Comparison of ENCODE assay signal across 36 cellular contexts in the genomic region with DNA sequence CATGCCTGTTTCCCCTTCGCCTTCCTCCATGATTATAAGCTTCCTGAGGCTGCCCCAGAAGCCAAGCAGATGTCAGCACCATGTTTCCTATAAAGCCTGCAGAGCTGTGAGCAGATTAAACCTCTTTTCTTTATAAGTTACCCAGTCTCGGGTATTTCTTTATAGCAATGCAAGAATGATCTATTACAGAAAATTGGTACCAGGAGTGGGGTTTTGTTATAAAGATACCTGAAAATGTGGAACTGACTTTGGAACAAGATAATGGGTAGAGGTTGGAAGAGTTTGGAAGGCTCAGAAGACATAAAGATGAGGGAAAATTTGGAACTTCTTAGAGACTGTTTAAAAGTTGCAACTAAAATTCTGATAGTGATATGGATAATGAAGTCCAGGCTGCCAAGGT. TPM values are rescaled to one million over a fixed set of nuclear protein-coding genes. Genes with fewer than 3 reads are reported as not detected.
DNase-seq lines count a peak whose midpoint lies in the region; ATAC-seq, FAIRE-seq and TF ChIP-seq lines count a peak whose summit lies in the region.
"Had no signal": no experiment of that assay in that cellular context is flagged by ENCODE, and none has a peak within 500 bp of the region (broad histone marks: within the 10 kb centered on the region; RNA-seq: fewer than 3 reads in every experiment).

No MANE protein-coding gene starts in this region.

- no peaks in the 10 kb centered on the region for H3K9me3 ChIP-seq in HEK293 (ENCODE audit: control insufficient read depth, insufficient read depth, low read depth, low read length)
- H3K9me3 ChIP-seq in K562 (replicated peaks; ENCODE audit: control insufficient read depth, insufficient read depth, low read depth, low read length), result peaks cover 2% of the 10 kb centered on the region
- peaks cover 36% of the 10 kb centered on the region for H3K9me3 ChIP-seq in endodermal cell (ENCODE audit: control insufficient read depth, low read length)
- H3K9me3 ChIP-seq: BE2C had no signal

- H3K27ac ChIP-seq in HEK293 (ENCODE audit: extremely low read depth, low read depth, low read length) (no peak overlapping the region), K562 (ENCODE audit: extremely low read depth, low read depth, low read length) (no peak overlapping the region), endodermal cell (ENCODE audit: low read depth, low read length) (no peak overlapping the region)
- H3K27ac ChIP-seq: 22Rv1; A549; BLaER1; BLaER1 treated with 17β-estradiol and CSF1 and Interleukin-3, amounts not matched to agents 10 nM and 100 nM; C4-2B had no signal

- H3K4me3 ChIP-seq in HEK293 (ENCODE audit: low read depth, low read length), result no peak overlapping the region
- H3K4me3 ChIP-seq in K562, result no peak overlapping the region
- peak overlapping the region; percentile 7 for H3K4me3 ChIP-seq in endodermal cell (ENCODE audit: low read length)
- H3K4me3 ChIP-seq: A549, BLaER1 had no signal

- H3K9me3 Mint-ChIP-seq in endodermal cell, result peaks cover 36% of the 10 kb centered on the region
- H3K9me3 Mint-ChIP-seq in endothelial cell (ENCODE audit: unreplicated experiment), result peaks cover 17% of the 10 kb centered on the region
- peaks cover 16 to 19% (median 17%) of the 10 kb centered on the region in 7 donors for H3K9me3 Mint-ChIP-seq in CD14-positive monocyte
- H3K9me3 Mint-ChIP-seq in activated CD4-positive, alpha-beta T cell treated with anti-CD3 and anti-CD28 coated beads for 36 hours (ENCODE audit: low read depth), result peaks cover 10% of the 10 kb centered on the region

- no peak overlapping the region for H2AFZ ChIP-seq in K562 (ENCODE audit: low read depth, low read length)

- no peak overlapping the region for H3K4me2 ChIP-seq in K562 (ENCODE audit: insufficient read depth, low read length)
- H3K4me2 ChIP-seq: A549; BLaER1; BLaER1 treated with 17β-estradiol and CSF1 and Interleukin-3, amounts not matched to agents 10 nM and 100 nM had no signal

- H3K9ac ChIP-seq in K562 (ENCODE audit: insufficient read depth in 1 of 2, low read depth in 2 of 2, low read length in 2 of 2) (no peak overlapping the region), endodermal cell (ENCODE audit: extremely low read depth, low read length, poor library complexity, severe bottlenecking) (no peak overlapping the region)
- H3K9ac ChIP-seq: BLaER1; BLaER1 treated with 17β-estradiol and CSF1 and Interleukin-3, amounts not matched to agents 10 nM and 100 nM had no signal

- no peak for FAIRE-seq in K562 (lab: Jason Lieb, UNC)
- FAIRE-seq: A204.1, A549, D721Med had no signal

- H3K4me1 Mint-ChIP-seq in endodermal cell (peaks cover 6% of the 10 kb centered on the region), endothelial cell (ENCODE audit: unreplicated experiment) (peaks cover 6% of the 10 kb centered on the region), CD14-positive monocyte (peaks cover 21% of the 10 kb centered on the region)
- peaks cover 6% of the 10 kb centered on the region for H3K4me1 Mint-ChIP-seq in activated CD4-positive, alpha-beta T cell treated with anti-CD3 and anti-CD28 coated beads for 36 hours

- 47% methylated on average over 2 of the region's 2 CpGs for whole genome bisulfite sequencing in K562 (ENCODE audit: insufficient coverage, low coverage, missing lambda C conversion rate)
- 50 to 84% methylated on average over 1 to 2 of the region's 2 CpGs for WGBS in endodermal cell (ENCODE audit: insufficient coverage in 1 of 2, insufficient read length in 1 of 2), 2 experiments

- no TSS peak for BruUV-seq in K562 (replicated peaks; lab: Mats Ljungman, UMichigan)

- peaks cover 5% of the 10 kb centered on the region for H3K27me3 Mint-ChIP-seq in endodermal cell (ENCODE audit: insufficient read depth)
- peaks cover 4% of the 10 kb centered on the region for H3K27me3 Mint-ChIP-seq in endothelial cell (ENCODE audit: unreplicated experiment)
- H3K27me3 Mint-ChIP-seq in CD14-positive monocyte (ENCODE audit: low read depth in 3 of 3), result peaks cover 2 to 10% (median 5%) of the 10 kb centered on the region in 3 donors
- H3K27me3 Mint-ChIP-seq in activated CD4-positive, alpha-beta T cell treated with anti-CD3 and anti-CD28 coated beads for 36 hours, result no peaks in the 10 kb centered on the region
- H3K27me3 Mint-ChIP-seq: CD4-positive, alpha-beta memory T cell; CD4-positive, alpha-beta T cell; CD4-positive, CD25-positive, alpha-beta regulatory T cell had no signal

- H3K4me3 Mint-ChIP-seq in endodermal cell (no peak overlapping the region), endothelial cell (ENCODE audit: unreplicated experiment) (peak overlapping the region; percentile 60), CD14-positive monocyte (no peak overlapping the region)
- H3K4me3 Mint-ChIP-seq in activated CD4-positive, alpha-beta T cell treated with anti-CD3 and anti-CD28 coated beads for 36 hours, result no peak overlapping the region
- H3K4me3 Mint-ChIP-seq: B cell; CD4-positive, alpha-beta memory T cell; CD4-positive, alpha-beta T cell; CD4-positive, CD25-positive, alpha-beta regulatory T cell; CD8-positive, alpha-beta memory T cell; CD8-positive, alpha-beta T cell had no signal

- ATAC-seq in K562, result no peak
- no peak for ATAC-seq in activated CD4-positive, alpha-beta T cell treated with anti-CD3 and anti-CD28 coated beads for 36 hours
- ATAC-seq: A549; CD8-positive, alpha-beta T cell had no signal

- no peak for TF ChIP-seq RAD21 in K562 (CRISPR knock-in tag; conservative IDR thresholded peaks at IDR 0.05 in 1 of 2, IDR thresholded peaks at IDR 0.05 in 1 of 2)

- H3K27me3 ChIP-seq in K562 (ENCODE audit: control insufficient read depth in 2 of 2, insufficient read depth in 2 of 2, low read length in 2 of 2) (no peaks in the 10 kb centered on the region), endodermal cell (ENCODE audit: control insufficient read depth, insufficient read depth, low read length, poor library complexity, severe bottlenecking) (no peaks in the 10 kb centered on the region)
- H3K27me3 ChIP-seq: BE2C; BLaER1; BLaER1 treated with 17β-estradiol and CSF1 and Interleukin-3, amounts not matched to agents 10 nM and 100 nM had no signal

- TF ChIP-seq CTCF in HEK293 (tag by site-specific recombination; IDR thresholded peaks at IDR 0.05) (no peak), K562 (IDR thresholded peaks at IDR 0.05 in 2 of 3, conservative IDR thresholded peaks at IDR 0.05 in 1 of 3; ENCODE audit: insufficient read depth in 2 of 3, low read depth in 1 of 3, low read length in 3 of 3) (no peak), endodermal cell (conservative IDR thresholded peaks at IDR 0.05) (no peak), endothelial cell (IDR thresholded peaks at IDR 0.05; ENCODE audit: unreplicated experiment) (no peak), CD14-positive monocyte (IDR thresholded peaks at IDR 0.05) (no peak)

- H3K36me3 Mint-ChIP-seq in endodermal cell (ENCODE audit: low read depth) (peaks cover 5% of the 10 kb centered on the region), endothelial cell (ENCODE audit: low read depth, unreplicated experiment) (peaks cover 28% of the 10 kb centered on the region), CD14-positive monocyte (peaks cover 3 to 6% of the 10 kb centered on the region in 2 donors)
- H3K36me3 Mint-ChIP-seq in activated CD4-positive, alpha-beta T cell treated with anti-CD3 and anti-CD28 coated beads for 36 hours (ENCODE audit: low read depth), result peaks cover 13% of the 10 kb centered on the region

- POLR2A ChIA-PET in HEK293 (lab: Yijun Ruan, JAX) (no interaction called here), K562 (lab: Yijun Ruan, JAX) (no interaction called here)
- POLR2A ChIA-PET in activated CD4-positive, alpha-beta T cell treated with anti-CD3 and anti-CD28 coated beads for 36 hours (lab: Charles Lee), result no interaction called here

- H3K27ac Mint-ChIP-seq in endodermal cell (no peak overlapping the region), endothelial cell (ENCODE audit: unreplicated experiment) (no peak overlapping the region), CD14-positive monocyte (no peak overlapping the region)
- H3K27ac Mint-ChIP-seq in activated CD4-positive, alpha-beta T cell treated with anti-CD3 and anti-CD28 coated beads for 36 hours, result no peak overlapping the region
- H3K27ac Mint-ChIP-seq: B cell; CD4-positive, alpha-beta memory T cell; CD4-positive, alpha-beta T cell; CD4-positive, CD25-positive, alpha-beta regulatory T cell; CD8-positive, alpha-beta T cell had no signal

- CTCF ChIA-PET in HEK293 (lab: Yijun Ruan, JAX) (interaction anchor here (0.6 to 2.4 kb wide), 4 partner anchors 12 to 610 kb away, joined by 3 to 5 read pairs (median 3); no protein-coding TSS in a partner anchor), K562 (lab: Yijun Ruan, JAX; ENCODE audit: low intra/inter-chr PET ratio) (no interaction called here)
- CTCF ChIA-PET in activated CD4-positive, alpha-beta T cell treated with anti-CD3 and anti-CD28 coated beads for 36 hours (lab: Charles Lee), result interaction anchor here (0.6 to 1.5 kb wide), 5 partner anchors 11 to 1773 kb away, joined by 3 to 4 read pairs (median 3); no protein-coding TSS in a partner anchor

- DNase-seq in K562 (ENCODE audit: extremely low read depth in 1 of 4, low spot score in 3 of 4) (no peak), endodermal cell (no peak), endothelial cell (ENCODE audit: low spot score) (no peak), CD14-positive monocyte (ENCODE audit: low spot score) (no peak), kidney glomerular epithelial cell (lab: John Stamatoyannopoulos, UW) (no peak), GM19240 (ENCODE audit: insufficient read length, low spot score) (no peak)
- DNase-seq in activated CD4-positive, alpha-beta T cell treated with anti-CD3 and anti-CD28 coated beads for 36 hours, result no peak
- DNase-seq: 8988T; ACHN; AML-193; BE2C; C1 segment of cervical spinal cord; Caco-2; Calu3; CD4-positive, alpha-beta memory T cell; CD4-positive, alpha-beta T cell; CD4-positive, CD25-positive, alpha-beta regulatory T cell; CD8-positive, alpha-beta memory T cell; CD8-positive, alpha-beta T cell; COR-L47; DMS 273 treated with DMSO at 0.1 percent for 48 hours; DMS153; DMS53; DMS79; DMS79 treated with DMSO at 0.1 percent for 48 hours; DND-41; EL had no signal

- in situ Hi-C loops in K562 (cut with MboI), result loop anchor here (25.0 kb wide), 1 partner anchor 935 kb away; no protein-coding TSS in a partner anchor

- no peaks in the 10 kb centered on the region for H3K36me3 ChIP-seq in HEK293 (ENCODE audit: control insufficient read depth in 2 of 2, insufficient read depth in 1 of 2, low read length in 2 of 2)
- no peaks in the 10 kb centered on the region for H3K36me3 ChIP-seq in K562 (ENCODE audit: control insufficient read depth, insufficient read depth, low read length)
- H3K36me3 ChIP-seq in endodermal cell (ENCODE audit: control insufficient read depth, insufficient read depth, low read length), result no peaks in the 10 kb centered on the region
- H3K36me3 ChIP-seq: BE2C had no signal

- no peak for TF ChIP-seq POLR2A in K562 (conservative IDR thresholded peaks at IDR 0.05)

- TF ChIP-seq EP300 in K562 (IDR thresholded peaks at IDR 0.05; ENCODE audit: low read length), result no peak

- H3K4me1 ChIP-seq in HEK293 (ENCODE audit: control insufficient read depth, insufficient read depth, low read length) (no peaks in the 10 kb centered on the region; the same call in 1 of the 2 replicates), K562 (replicated peaks in 1 of 2; ENCODE audit: control insufficient read depth in 2 of 2, insufficient read depth in 2 of 2, low read length in 2 of 2) (peaks cover 3 to 5% of the 10 kb centered on the region in 2 experiments; a peak in 3 of 5 replicates), endodermal cell (ENCODE audit: control insufficient read depth, insufficient read depth, low read length) (peaks cover 3% of the 10 kb centered on the region)
- H3K4me1 ChIP-seq: BE2C had no signal

- 0 out of 3 replicates have a peak, but pooled peaks cover under 1% of the 10 kb centered on the region for H3K79me2 ChIP-seq in K562 (ENCODE audit: control insufficient read depth, insufficient read depth, low read length)

- intact Hi-C loops in K562 (cut with micrococcal nuclease), result no loop called here
- intact Hi-C loops in CD14-positive monocyte (cut with micrococcal nuclease), result no loop called here
- intact Hi-C loops in activated CD4-positive, alpha-beta T cell treated with anti-CD3 and anti-CD28 coated beads for 36 hours (cut with DNase I, micrococcal nuclease), result loop anchor here in 1 of 2 experiments (10.0 kb wide), 1 partner anchor 793 kb away; the partner anchor contains the start of gene HACD1

- H4K20me1 ChIP-seq in K562 (replicated peaks; ENCODE audit: control insufficient read depth, insufficient read depth, low read length), result no peaks in the 10 kb centered on the region
- H4K20me1 ChIP-seq: BLaER1; BLaER1 treated with 17β-estradiol and CSF1 and Interleukin-3, amounts not matched to agents 10 nM and 100 nM had no signal

- H3K9me1 ChIP-seq in K562 (ENCODE audit: control insufficient read depth, insufficient read depth, low read length), result no peaks in the 10 kb centered on the region

RNA-seq across cellular contexts. Expression of gene RSU1, which starts 4.8 kb away (rescaled TPM):
- 20.2 and 20.9 TPM in 2 replicates for total RNA-seq in K562 (2011; cell fraction: chromatin; rRNA removed; ENCODE audit: low replicate concordance)
- 6.5 and 12.8 TPM in 2 replicates for total RNA-seq in K562 (2011; cell fraction: nucleolus; rRNA removed)
- total RNA-seq in K562 (2011; cell fraction: nucleoplasm; rRNA removed), result 11.2 and 12.5 TPM in 2 replicates
- 18.8 and 26.1 TPM in 2 replicates for total RNA-seq in K562 (2014; rRNA removed)
- 28.7 and 28.9 TPM in 2 replicates for total RNA-seq in K562 (2014; rRNA removed; fragmentation: Illumina TruSeq; extraction: Trizol)
- total RNA-seq in K562 (2015; rRNA removed; fragmentation: Illumina TruSeq; extraction: Trizol), result 29.9 and 31.5 TPM in 2 replicates
- total RNA-seq in K562 (2021), result 27.7 and 29.1 TPM in 2 replicates
- 43.6 and 45.2 TPM in 2 replicates for polyA plus RNA-seq in K562 (2011; rRNA removed)
- polyA plus RNA-seq in K562 (2011; cell fraction: cytosol; rRNA removed), result 33.6 and 39.3 TPM in 2 replicates
- polyA plus RNA-seq in K562 (2011; cell fraction: nucleus; rRNA removed), result 13.3 and 17.7 TPM in 2 replicates
- polyA plus RNA-seq in K562 (2012), result 25.3 and 34.6 TPM in 2 replicates
- 44.8 and 61.1 TPM in 2 replicates for polyA plus RNA-seq in K562 (2014; fragmentation: Illumina TruSeq; extraction: Trizol)
- polyA plus RNA-seq in K562 (2014; fragmentation: Nextera tagmentation; extraction: Ambion mirVana), result 10 to 100 TPM; 60.0 to 67.3 TPM
- 28.8 and 37.2 TPM in 2 replicates for polyA plus RNA-seq in K562 (2014; rRNA removed)
- 34.7 and 35.3 TPM in 2 replicates for polyA minus RNA-seq in K562 (2011; rRNA and poly(A)+ RNA removed)
- polyA minus RNA-seq in K562 (2011; cell fraction: cytosol; rRNA and poly(A)+ RNA removed), result 13.1 and 19.8 TPM in 2 replicates
- 4.3 and 9.9 TPM in 2 replicates for polyA minus RNA-seq in K562 (2011; cell fraction: nucleus; rRNA and poly(A)+ RNA removed)
- 10 to 100 TPM; 39.5 to 46.4 TPM for total RNA-seq in endodermal cell
- polyA plus RNA-seq in endodermal cell (2013, experiment 1 of 2), result 45.8 TPM
- polyA plus RNA-seq in endodermal cell (2013, experiment 2 of 2), result 40.9 TPM
- total RNA-seq in endothelial cell (ENCODE audit: unreplicated experiment), result 118 TPM
- 100 to 1,000 TPM; 100 to 111 TPM for polyA plus RNA-seq in CD14-positive monocyte
- 10 to 100 TPM; 38.4 to 62.8 TPM for total RNA-seq in activated CD4-positive, alpha-beta T cell treated with anti-CD3 and anti-CD28 coated beads for 36 hours

Comparison
In these comparisons a context has a peak if more than half of its experiments do, and no peak if none do; other contexts are left out.
1. Of the 44 proteins assayed by ChIP-seq in both K562 and HEK293: peak only in K562: none; only in HEK293: none; in both: ZNF707; in neither: 43.